In genomic region chr6:140071115-140071514, GRCh38 we compare ENCODE assay signal across 12 cellular contexts.
DNase-seq lines count a peak whose midpoint lies in the region; ATAC-seq, FAIRE-seq and TF ChIP-seq lines count a peak whose summit lies in the region.
"Had no signal": no experiment of that assay in that cellular context is flagged by ENCODE, and none has a peak within 500 bp of the region (broad histone marks: within the 10 kb centered on the region; RNA-seq: fewer than 3 reads in every experiment).

No MANE protein-coding gene starts in this region.

- H3K36me3 ChIP-seq in small intestine (ENCODE audit: control insufficient read depth in 2 of 2, insufficient read depth in 2 of 2, low read length in 2 of 2) (no peaks in the 10 kb centered on the region), WERI-Rb-1 (no peaks in the 10 kb centered on the region)
- no peaks in the 10 kb centered on the region for H3K36me3 ChIP-seq in CD4-positive, alpha-beta memory T cell (ENCODE audit: insufficient read depth, low read length)

- 18 to 34% (median 28%) methylated on average over 2 of the region's 2 CpGs for WGBS in small intestine, 3 donors

- H3K27ac ChIP-seq in small intestine (ENCODE audit: low read depth in 1 of 2, low read length in 1 of 2) (no peak overlapping the region), WERI-Rb-1 (no peak overlapping the region)
- no peak overlapping the region for H3K27ac ChIP-seq in CD4-positive, alpha-beta memory T cell (ENCODE audit: low read depth, low read length)
- H3K27ac ChIP-seq: HL-60 had no signal

- POLR2A ChIA-PET in CD4-positive, alpha-beta memory T cell (lab: Charles Lee; ENCODE audit: partially characterized antibody), result no interaction called here

- peaks cover 2 to 4% of the 10 kb centered on the region in 2 donors for H3K4me1 ChIP-seq in small intestine (ENCODE audit: control insufficient read depth in 2 of 2, insufficient read depth in 1 of 2, low read depth in 1 of 2, low read length in 1 of 2)
- no peaks in the 10 kb centered on the region for H3K4me1 ChIP-seq in CD4-positive, alpha-beta memory T cell (ENCODE audit: insufficient read depth, low read length)

- no peaks in the 10 kb centered on the region for H3K9me3 ChIP-seq in small intestine (ENCODE audit: control insufficient read depth, low read depth)
- no peaks in the 10 kb centered on the region for H3K9me3 ChIP-seq in WERI-Rb-1 (ENCODE audit: severe bottlenecking)
- H3K9me3 ChIP-seq in CD4-positive, alpha-beta memory T cell (ENCODE audit: control insufficient read depth in 1 of 2, low read length in 2 of 2), result no peaks in the 10 kb centered on the region

- H3K27ac Mint-ChIP-seq in CD4-positive, alpha-beta memory T cell, result no peak overlapping the region
- H3K27ac Mint-ChIP-seq: progenitor cell of endocrine pancreas had no signal

- DNase-seq in GM04503 (ENCODE audit: low read depth) (peak; percentile 83), RPMI8226 (peak; percentile 14), fibroblast of peridontal ligament (ENCODE audit: extremely low read depth) (peak; percentile 92), small intestine (peak; percentile 36), WERI-Rb-1 (no peak)
- DNase-seq in CD4-positive, alpha-beta memory T cell, result no peak
- DNase-seq: activated effector memory CD4-positive, alpha-beta T cell treated with anti-CD3 and anti-CD28 coated beads, Interleukin-2, amount 50 U/mL, for 16 hours; islet precursor cell had no signal

- no peak for FAIRE-seq in small intestine (lab: Jason Lieb, UNC)

- intact Hi-C loops in CD4-positive, alpha-beta memory T cell (cut with micrococcal nuclease), result no loop called here

- H3K27me3 ChIP-seq in small intestine (ENCODE audit: control insufficient read depth in 2 of 2, insufficient read depth in 2 of 2, low read length in 2 of 2) (no peaks in the 10 kb centered on the region), WERI-Rb-1 (ENCODE audit: insufficient read depth, low read depth, severe bottlenecking) (no peaks in the 10 kb centered on the region)
- H3K27me3 ChIP-seq in CD4-positive, alpha-beta memory T cell (ENCODE audit: insufficient read depth, low read length), result no peaks in the 10 kb centered on the region

- no peaks in the 10 kb centered on the region for H3K4me1 Mint-ChIP-seq in CD4-positive, alpha-beta memory T cell

- H3K9me3 Mint-ChIP-seq in CD4-positive, alpha-beta memory T cell, result no peaks in the 10 kb centered on the region

- no peak overlapping the region for H3K4me3 Mint-ChIP-seq in CD4-positive, alpha-beta memory T cell

- TF ChIP-seq CTCF in WERI-Rb-1 (IDR thresholded peaks at IDR 0.05; ENCODE audit: low read depth, low read length), result no peak

- H3K27me3 Mint-ChIP-seq in CD4-positive, alpha-beta memory T cell, result peaks cover 5 to 12% of the 10 kb centered on the region in 2 donors
- H3K27me3 Mint-ChIP-seq: progenitor cell of endocrine pancreas had no signal

- CTCF ChIA-PET in CD4-positive, alpha-beta memory T cell (lab: Charles Lee; ENCODE audit: partially characterized antibody), result no interaction called here

- H3K36me3 Mint-ChIP-seq in CD4-positive, alpha-beta memory T cell, result no peaks in the 10 kb centered on the region

- ATAC-seq in GM21367 (IDR thresholded peaks at IDR 0.05; ENCODE audit: unreplicated experiment), result no peak
- ATAC-seq: activated CD4-positive, CD25-positive, alpha-beta regulatory T cell treated with anti-CD3 and anti-CD28 coated beads, Interleukin-2, amount 50 U/mL, for 24 hours had no signal

- H3K4me3 ChIP-seq in small intestine (ENCODE audit: low read depth in 1 of 2, low read length in 2 of 2) (no peak overlapping the region), WERI-Rb-1 (ENCODE audit: low read depth, low read length) (no peak overlapping the region)
- H3K4me3 ChIP-seq in CD4-positive, alpha-beta memory T cell (ENCODE audit: low read length in 2 of 2), result no peak overlapping the region

Comparison
In these comparisons a context has a peak if more than half of its experiments do, and no peak if none do; other contexts are left out.
1. DNase-seq: peak in GM04503 (single experiment), RPMI8226 (single experiment), fibroblast of peridontal ligament (single experiment) and small intestine (single experiment); none in WERI-Rb-1 (single experiment) and CD4-positive, alpha-beta memory T cell (0 of 5).